Comparison of ENCODE assay signal across 8 cellular contexts in genomic region chr7:122143376-122143750, GRCh38. TPM values are rescaled to one million over a fixed set of nuclear protein-coding genes. Genes with fewer than 3 reads are reported as not detected.
DNase-seq lines count a peak whose midpoint lies in the region; ATAC-seq and TF ChIP-seq lines count a peak whose summit lies in the region.

No MANE protein-coding gene starts in this region.

- H3K27me3 Mint-ChIP-seq in activated naive CD8-positive, alpha-beta T cell treated with anti-CD3 and anti-CD28 coated beads, Interleukin-2, amount 50 U/mL, for 24 hours = peaks cover 54% of the 10 kb centered on the region

- H3K9me3 Mint-ChIP-seq in activated naive CD8-positive, alpha-beta T cell treated with anti-CD3 and anti-CD28 coated beads, Interleukin-2, amount 50 U/mL, for 24 hours = no peaks in the 10 kb centered on the region

- no peak for TF ChIP-seq CTCF in prostate gland (IDR thresholded peaks at IDR 0.05)

- H3K4me1 Mint-ChIP-seq in activated naive CD8-positive, alpha-beta T cell treated with anti-CD3 and anti-CD28 coated beads, Interleukin-2, amount 50 U/mL, for 24 hours = peaks cover 17% of the 10 kb centered on the region

- DNase-seq in activated naive CD8-positive, alpha-beta T cell treated with anti-CD3 and anti-CD28 coated beads, Interleukin-2, amount 50 U/mL, for 24 hours = peak; percentile 7
- peak; percentile 33 for DNase-seq in left cardiac atrium
- peak; percentile 5 for DNase-seq in prostate gland (ENCODE audit: low spot score)
- DNase-seq in NCI-H146 treated with DMSO at 0.1 percent for 48 hours (lab: John Stamatoyannopoulos, UW; ENCODE audit: unreplicated experiment) = no peak
- DNase-seq in HT-29 (ENCODE audit: low spot score) = no peak

- TF ChIP-seq POLR2A in prostate gland (IDR thresholded peaks at IDR 0.05) = no peak

- peak overlapping the region; percentile 87 to 94 for H3K4me3 ChIP-seq in prostate gland

- intact Hi-C loops in left cardiac atrium (cut with DNase I) = no loop called here
- intact Hi-C loops in prostate gland (cut with DNase I) = no loop called here

- peak overlapping the region; percentile 46 for H3K27ac Mint-ChIP-seq in activated naive CD8-positive, alpha-beta T cell treated with anti-CD3 and anti-CD28 coated beads, Interleukin-2, amount 50 U/mL, for 24 hours

- no peaks in the 10 kb centered on the region for H3K27me3 ChIP-seq in prostate gland (replicated peaks; ENCODE audit: insufficient read depth)

- ATAC-seq in GM18511 (IDR thresholded peaks at IDR 0.05; ENCODE audit: unreplicated experiment) (peak; percentile 12), HG03521 (IDR thresholded peaks at IDR 0.05; ENCODE audit: unreplicated experiment) (peak; percentile 1), left cardiac atrium (peak; percentile 32 to 52), GM19328 (IDR thresholded peaks at IDR 0.05; ENCODE audit: unreplicated experiment) (no peak)
- ATAC-seq in activated naive CD8-positive, alpha-beta T cell treated with anti-CD3 and anti-CD28 coated beads, Interleukin-2, amount 50 U/mL, for 24 hours = peak; percentile 11

- H3K27ac ChIP-seq in prostate gland = peak overlapping the region; percentile 94 to 95

- no peaks in the 10 kb centered on the region for H3K9me3 ChIP-seq in prostate gland

- WGBS in prostate gland = under 1% methylated on average over 18 of the region's 18 CpGs

- H3K4me1 ChIP-seq in prostate gland (replicated peaks) = no peaks in the 10 kb centered on the region

- peak overlapping the region; percentile 86 for H3K4me3 Mint-ChIP-seq in activated naive CD8-positive, alpha-beta T cell treated with anti-CD3 and anti-CD28 coated beads, Interleukin-2, amount 50 U/mL, for 24 hours

- no peaks in the 10 kb centered on the region for H3K36me3 Mint-ChIP-seq in activated naive CD8-positive, alpha-beta T cell treated with anti-CD3 and anti-CD28 coated beads, Interleukin-2, amount 50 U/mL, for 24 hours (ENCODE audit: low read depth)

- H3K36me3 ChIP-seq in prostate gland = no peaks in the 10 kb centered on the region

RNA-seq across cellular contexts. Expression of gene AASS, which starts 0.7 kb away (rescaled TPM):
- total RNA-seq in left cardiac atrium (10 to 100 TPM; 12.3 to 15.0 TPM), prostate gland (10 to 100 TPM; 21.6 to 24.1 TPM)
- total RNA-seq in HT-29 (2014; rRNA removed; shearing (Covaris generic)) = 0.18 and 0.23 TPM in 2 replicates

Comparison
In these comparisons a context has a peak if more than half of its experiments do, and no peak if none do; other contexts are left out.
1. DNase-seq: peak in activated naive CD8-positive, alpha-beta T cell treated with anti-CD3 and anti-CD28 coated beads, Interleukin-2, amount 50 U/mL, for 24 hours (single experiment), left cardiac atrium (single experiment) and prostate gland (single experiment); none in NCI-H146 treated with DMSO at 0.1 percent for 48 hours (single experiment) and HT-29 (single experiment).
2. RNA of gene AASS, which starts 0.7 kb away (total RNA-seq): 21.6 to 24.1 TPM in prostate gland and 12.3 to 15.0 TPM in left cardiac atrium; 0.18 to 0.23 TPM in HT-29; every median in the first group is over 10 times any median in the second.